Comparison of ENCODE assay signal across 14 cellular contexts in genomic region chr12:122687091-122687490, GRCh38. TPM values are rescaled to one million over a fixed set of nuclear protein-coding genes. Genes with fewer than 3 reads are reported as not detected.
DNase-seq lines count a peak whose midpoint lies in the region; ATAC-seq and TF ChIP-seq lines count a peak whose summit lies in the region.
"Had no signal": no experiment of that assay in that cellular context is flagged by ENCODE, and none has a peak within 500 bp of the region (broad histone marks: within the 10 kb centered on the region; RNA-seq: fewer than 3 reads in every experiment).

No MANE protein-coding gene starts in this region.

- no peaks in the 10 kb centered on the region for H3K9me3 ChIP-seq in stomach
- H3K9me3 ChIP-seq: A549 had no signal

- intact Hi-C loops in stomach (cut with DNase I; ENCODE audit: low total_unique reads): no loop called here

- H3K27me3 ChIP-seq in stomach: no peaks in the 10 kb centered on the region
- H3K27me3 ChIP-seq: cardiac muscle cell had no signal

- no peak for TF ChIP-seq CTCF in stomach (IDR thresholded peaks at IDR 0.05)
- no peak for TF ChIP-seq CTCF in coronary artery (IDR thresholded peaks at IDR 0.05)

- H3K27ac ChIP-seq in stomach (peak overlapping the region; percentile 32 to 81 (median 65)), coronary artery (no peak overlapping the region)
- H3K27ac ChIP-seq: A549, cardiac muscle cell had no signal

- no peak for TF ChIP-seq EP300 in stomach (IDR thresholded peaks at IDR 0.05)

- 18 to 41% (median 28%) methylated on average over 6 of the region's 6 CpGs for WGBS in stomach, 5 donors

- H3K4me3 ChIP-seq in stomach (no peak overlapping the region), coronary artery (no peak overlapping the region)
- H3K4me3 ChIP-seq: A549, cardiac muscle cell had no signal

- H3K36me3 ChIP-seq in stomach: no peaks in the 10 kb centered on the region
- H3K36me3 ChIP-seq: cardiac muscle cell had no signal

- no peak for TF ChIP-seq POLR2A in stomach (IDR thresholded peaks at IDR 0.05)

- H3K4me1 ChIP-seq in stomach: peaks cover 0 to 9% (median 0%) of the 10 kb centered on the region in 4 donors

- peak; percentile 70 for ATAC-seq in esophagus mucosa
- no peak for ATAC-seq in GM19467 (IDR thresholded peaks at IDR 0.05; ENCODE audit: unreplicated experiment)
- no peak for ATAC-seq in GM18867 (IDR thresholded peaks at IDR 0.05; ENCODE audit: unreplicated experiment)
- ATAC-seq: A549; activated CD8-positive, alpha-beta T cell treated with anti-CD3 and anti-CD28 coated beads, Interleukin-2, amount 10 ng/mL, durations not matched to agents 7 days and 5 days had no signal

- DNase-seq in NCI-H1417 (lab: John Stamatoyannopoulos, UW) (peak in 2 of 3 experiments; percentile 12 to 52), NCI-H1417 treated with DMSO at 0.1 percent for 48 hours (lab: John Stamatoyannopoulos, UW) (no peak), NCI-H226 (peak; percentile 76), stomach (peak; percentile 88), coronary artery (ENCODE audit: low spot score) (no peak)
- DNase-seq: activated CD8-positive, alpha-beta T cell treated with anti-CD3 and anti-CD28 coated beads, Interleukin-2, amount 10 ng/mL, durations not matched to agents 7 days and 5 days; activated effector memory CD4-positive, alpha-beta T cell treated with Interleukin-2 at 50 U/mL for 16 hours; COR-L47; NCI-H446 had no signal

RNA-seq across cellular contexts. Expression of gene HCAR2, which starts 16.1 kb away (rescaled TPM):
- total RNA-seq in esophagus mucosa (29.7 TPM), stomach (under 1 TPM in 2 of 5 donors, not detected in 3; 0.18 to 0.58 TPM)
- 1 to 10 TPM; 2.6 to 8.2 (median 3.1) TPM for polyA plus RNA-seq in stomach
- total RNA-seq: activated CD8-positive, alpha-beta T cell treated with anti-CD3 and anti-CD28 coated beads, Interleukin-2, amount 10 ng/mL, durations not matched to agents 7 days and 5 days; cardiac muscle cell had no signal
- polyA plus RNA-seq: cardiac muscle cell had no signal

RNA-seq across cellular contexts. Expression of gene HCAR3, which starts 29.5 kb away (rescaled TPM):
- total RNA-seq in esophagus mucosa (9.6 TPM), stomach (1 to 10 TPM in 2 of 5 donors, under 1 TPM in 1, not detected in 2; 0.37 to 1.8 (median 1.8) TPM)
- 1 to 10 TPM in 2 of 3 donors, not detected in 1; 1.2 to 8.3 TPM for polyA plus RNA-seq in stomach
- total RNA-seq: activated CD8-positive, alpha-beta T cell treated with anti-CD3 and anti-CD28 coated beads, Interleukin-2, amount 10 ng/mL, durations not matched to agents 7 days and 5 days; cardiac muscle cell had no signal
- polyA plus RNA-seq: A549, cardiac muscle cell had no signal

RNA-seq across cellular contexts. Expression of gene HCAR1, which starts 43.6 kb away (rescaled TPM):
- total RNA-seq in esophagus mucosa (0.08 TPM), stomach (1 to 10 TPM in 2 of 5 donors, under 1 TPM in 1, not detected in 2; 0.45 to 2.0 (median 1.2) TPM)
- polyA plus RNA-seq in stomach: 1 to 10 TPM; 1.2 to 2.3 (median 2.1) TPM
- total RNA-seq: cardiac muscle cell had no signal
- polyA plus RNA-seq: cardiac muscle cell had no signal

Comparison
In these comparisons a context has a peak if more than half of its experiments do, and no peak if none do; other contexts are left out.
1. DNase-seq: peak in NCI-H1417 (2 of 3), NCI-H226 (single experiment) and stomach (single experiment); none in NCI-H1417 treated with DMSO at 0.1 percent for 48 hours (single experiment) and coronary artery (single experiment).
2. H3K27ac ChIP-seq: peak in stomach (5 of 5); none in coronary artery (0 of 2).
3. RNA of gene HCAR2, which starts 16.1 kb away (total RNA-seq): 29.7 TPM in esophagus mucosa (single experiment); 0.18 to 0.58 TPM in stomach; every median in the first group is over 10 times any median in the second.